In genomic region chr1:14852301-14852700, GRCh38 we compare ENCODE assay signal across 15 cellular contexts.
"Had no signal": no experiment of that assay in that cellular context is flagged by ENCODE, and none has a peak within 500 bp of the region (broad histone marks: within the 10 kb centered on the region; RNA-seq: fewer than 3 reads in every experiment).

No MANE protein-coding gene starts in this region.

- H3K4me1 ChIP-seq: gastrocnemius medialis, left ventricle myocardium inferior, upper lobe of left lung had no signal

- H3K9me3 ChIP-seq: gastrocnemius medialis, left ventricle myocardium inferior, upper lobe of left lung had no signal

- H3K4me3 ChIP-seq: gastrocnemius medialis, left ventricle myocardium inferior, smooth muscle cell, upper lobe of left lung had no signal

- H3K36me3 ChIP-seq: gastrocnemius medialis, left ventricle myocardium inferior, upper lobe of left lung had no signal

- H3K27me3 ChIP-seq: gastrocnemius medialis, upper lobe of left lung had no signal

- H3K27ac ChIP-seq: gastrocnemius medialis, left ventricle myocardium inferior, upper lobe of left lung had no signal

- DNase-seq: activated CD4-positive, alpha-beta T cell treated with anti-CD3 and anti-CD28 coated beads, Interleukin-2, amount 50 U/mL, for 1 hour; activated CD8-positive, alpha-beta memory T cell treated with anti-CD3 and anti-CD28 coated beads, Interleukin-2, amount 50 U/mL, for 4 hours; activated naive CD4-positive, alpha-beta T cell treated with anti-CD3 and anti-CD28 coated beads for 36 hours; activated T-cell treated with anti-CD3 and anti-CD28 coated beads, Interleukin-2, amount 50 U/mL, for 4 hours; effector CD8-positive, alpha-beta T cell; immature natural killer cell; kidney glomerular epithelial cell; left ventricle myocardium inferior; mammary epithelial cell; midbrain; stimulated activated CD4-positive, alpha-beta T cell treated with anti-CD3 and anti-CD28 coated beads, Interleukin-4, amount 100 ng/mL, for 1 hour; stimulated activated naive CD8-positive, alpha-beta T cell treated with anti-CD3 and anti-CD28 coated beads, Interleukin-15, amount 100 ng/mL, for 72 hours had no signal
